ENCODE assay signal across 33 cellular contexts in the genomic region with DNA sequence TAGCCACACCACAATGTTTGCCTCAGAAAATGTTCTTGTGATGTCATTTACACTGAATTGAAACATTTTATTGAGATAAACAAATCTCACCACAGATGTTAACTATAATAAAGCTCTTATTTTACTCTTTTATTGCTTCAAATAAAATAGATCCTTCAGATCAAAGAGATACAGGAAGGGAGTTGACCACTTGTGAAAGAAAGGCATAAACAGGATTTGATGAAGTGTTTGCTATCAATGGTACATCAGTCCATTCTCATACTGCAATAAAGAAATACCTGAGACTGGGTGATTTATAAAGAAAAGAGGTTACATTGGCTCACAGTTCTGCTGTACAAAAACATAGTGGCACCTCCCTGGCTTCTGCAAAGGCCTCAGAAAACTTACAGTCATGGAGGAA. TPM values are rescaled to one million over a fixed set of nuclear protein-coding genes. Genes with fewer than 3 reads are reported as not detected.
"Had no signal": no experiment of that assay in that cellular context is flagged by ENCODE, and none has a peak within 500 bp of the region (broad histone marks: within the 10 kb centered on the region; RNA-seq: fewer than 3 reads in every experiment).

No MANE protein-coding gene starts in this region.

- H3K4me1 ChIP-seq: ascending aorta had no signal

- H3K27me3 ChIP-seq: ascending aorta, cardiac muscle cell had no signal

- DNase-seq: activated CD4-positive, alpha-beta memory T cell treated with anti-CD3 and anti-CD28 coated beads, Interleukin-2, amount 10 ng/mL, durations not matched to agents 7 days and 5 days; activated CD4-positive, alpha-beta T cell treated with anti-CD3 and anti-CD28 coated beads for 1 hour; activated CD4-positive, alpha-beta T cell treated with anti-CD3 and anti-CD28 coated beads for 36 hours; activated CD4-positive, alpha-beta T cell treated with anti-CD3 and anti-CD28 coated beads for 48 hours; activated CD4-positive, alpha-beta T cell treated with anti-CD3 and anti-CD28 coated beads, Interleukin-2, amount 10 ng/mL, durations not matched to agents 7 days and 5 days; activated CD4-positive, alpha-beta T cell treated with anti-CD3 and anti-CD28 coated beads, Interleukin-2, amount 50 U/mL, for 48 hours; activated CD4-positive, CD25-positive, alpha-beta regulatory T cell; activated CD8-positive, alpha-beta memory T cell treated with anti-CD3 and anti-CD28 coated beads for 24 hours; activated CD8-positive, alpha-beta memory T cell treated with anti-CD3 and anti-CD28 coated beads, Interleukin-2, amount 10 ng/mL, durations not matched to agents 7 days and 5 days; activated CD8-positive, alpha-beta memory T cell treated with anti-CD3 and anti-CD28 coated beads, Interleukin-2, amount 50 U/mL, for 48 hours; activated CD8-positive, alpha-beta T cell treated with anti-CD3 and anti-CD28 coated beads, Interleukin-2, amount 10 ng/mL, durations not matched to agents 7 days and 5 days; activated effector memory CD4-positive, alpha-beta T cell treated with Interleukin-2 at 50 U/mL for 16 hours; activated gamma-delta T cell; activated naive CD4-positive, alpha-beta T cell treated with anti-CD3 and anti-CD28 coated beads, Interleukin-2, amount 10 ng/mL, durations not matched to agents 7 days and 5 days; activated naive CD4-positive, alpha-beta T cell treated with Interleukin-2 at 50 U/mL for 16 hours; activated naive CD8-positive, alpha-beta T cell treated with anti-CD3 and anti-CD28 coated beads, Interleukin-2, amount 10 ng/mL, durations not matched to agents 7 days and 5 days; activated naive CD8-positive, alpha-beta T cell treated with anti-CD3 and anti-CD28 coated beads, Interleukin-2, amount 50 U/mL, for 24 hours; activated T-cell treated with anti-CD3 and anti-CD28 coated beads, Interleukin-2, amount 50 U/mL, for 24 hours; activated T-cell treated with anti-CD3 and anti-CD28 coated beads, Interleukin-2, amount 50 U/mL, for 48 hours; amygdala; anterior cingulate cortex; caudate nucleus; cerebellar nuclear complex; T-helper 2 cell; T-helper 9 cell had no signal

- H3K27ac ChIP-seq: ascending aorta, cardiac muscle cell, VCaP had no signal

- H3K36me3 ChIP-seq: ascending aorta, cardiac muscle cell had no signal

- H3K4me3 ChIP-seq: ascending aorta, cardiac muscle cell had no signal

- ATAC-seq: activated CD4-positive, alpha-beta T cell treated with anti-CD3 and anti-CD28 coated beads for 36 hours; activated CD4-positive, CD25-positive, alpha-beta regulatory T cell treated with anti-CD3 and anti-CD28 coated beads, Interleukin-2, amount 50 U/mL, for 24 hours; activated CD8-positive, alpha-beta memory T cell treated with anti-CD3 and anti-CD28 coated beads, Interleukin-2, amount 10 ng/mL, durations not matched to agents 7 days and 5 days; activated CD8-positive, alpha-beta T cell treated with anti-CD3 and anti-CD28 coated beads, Interleukin-2, amount 10 ng/mL, durations not matched to agents 7 days and 5 days; activated naive CD8-positive, alpha-beta T cell treated with anti-CD3 and anti-CD28 coated beads, Interleukin-2, amount 50 U/mL, for 24 hours had no signal

RNA-seq across cellular contexts. Expression of a gene that starts 40.2 kb away (rescaled TPM):
- total RNA-seq: activated CD4-positive, alpha-beta memory T cell treated with anti-CD3 and anti-CD28 coated beads, Interleukin-2, amount 10 ng/mL, durations not matched to agents 7 days and 5 days; activated CD4-positive, alpha-beta T cell treated with anti-CD3 and anti-CD28 coated beads for 36 hours; activated CD4-positive, alpha-beta T cell treated with anti-CD3 and anti-CD28 coated beads, Interleukin-2, amount 10 ng/mL, durations not matched to agents 7 days and 5 days; activated CD8-positive, alpha-beta memory T cell treated with anti-CD3 and anti-CD28 coated beads, Interleukin-2, amount 10 ng/mL, durations not matched to agents 7 days and 5 days; activated CD8-positive, alpha-beta T cell treated with anti-CD3 and anti-CD28 coated beads, Interleukin-2, amount 10 ng/mL, durations not matched to agents 7 days and 5 days; activated naive CD8-positive, alpha-beta T cell treated with anti-CD3 and anti-CD28 coated beads, Interleukin-2, amount 10 ng/mL, durations not matched to agents 7 days and 5 days; activated T-helper 2 cell treated with anti-CD3 and anti-CD28 coated beads, Interferon-gamma antibody, Interleukin-2, Interleukin-4, amounts not matched to agents 10 μg/mL and 5 μg/mL and 100 μg/mL, durations not matched to agents 14 hours and 24 hours and 36 hours; ascending aorta; bronchial epithelial cell; cardiac muscle cell; chondrocyte had no signal
- polyA plus RNA-seq: adipose tissue, cardiac muscle cell had no signal
